In the genomic region with DNA sequence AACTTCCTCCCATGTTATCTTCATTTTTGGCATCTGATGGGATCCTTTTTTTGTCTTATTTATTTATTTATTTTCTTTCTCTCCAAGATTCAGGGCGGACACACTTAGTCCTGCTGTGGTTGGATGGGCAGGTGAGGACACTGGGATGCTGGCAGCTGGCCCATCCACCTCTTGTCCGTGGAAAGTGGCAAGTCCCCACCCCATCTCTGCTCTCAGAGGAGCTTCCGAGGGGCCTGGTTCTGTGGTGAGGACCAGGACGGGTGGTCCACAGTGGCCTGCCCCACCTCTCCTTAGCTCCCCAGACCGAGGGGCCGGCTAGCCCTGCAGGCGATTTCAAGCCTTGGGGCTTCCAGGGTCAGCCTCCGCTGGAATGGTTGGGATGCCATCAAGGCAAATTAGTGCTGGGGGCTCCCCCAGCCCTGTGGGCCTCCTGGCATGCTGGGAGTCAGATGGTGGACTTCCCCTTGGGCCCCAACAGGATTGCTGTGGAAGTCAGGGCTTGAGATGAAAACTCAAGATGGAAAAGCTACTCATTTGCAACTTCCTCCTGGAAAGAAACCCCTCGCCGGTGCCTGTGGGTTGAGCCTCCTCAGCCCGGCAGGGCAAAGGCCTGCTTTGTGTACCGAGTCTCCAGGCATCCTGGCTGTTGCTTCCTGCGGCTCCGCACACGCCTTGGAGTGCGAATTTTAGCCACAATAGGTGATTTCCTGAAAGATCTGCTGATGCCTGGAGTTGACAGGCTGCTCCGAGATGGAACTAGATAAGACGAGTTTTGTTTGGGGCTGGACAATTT, we compare ENCODE assay signal across 3 cellular contexts.
TF ChIP-seq lines count a peak whose summit lies in the region.

No MANE protein-coding gene starts in this region.

TF ChIP-seq in SK-N-SH, 30 proteins besides CTCF, POLR2A, EP300 and RAD21 (continued from another document):
- TF ChIP-seq, protein P1, sequence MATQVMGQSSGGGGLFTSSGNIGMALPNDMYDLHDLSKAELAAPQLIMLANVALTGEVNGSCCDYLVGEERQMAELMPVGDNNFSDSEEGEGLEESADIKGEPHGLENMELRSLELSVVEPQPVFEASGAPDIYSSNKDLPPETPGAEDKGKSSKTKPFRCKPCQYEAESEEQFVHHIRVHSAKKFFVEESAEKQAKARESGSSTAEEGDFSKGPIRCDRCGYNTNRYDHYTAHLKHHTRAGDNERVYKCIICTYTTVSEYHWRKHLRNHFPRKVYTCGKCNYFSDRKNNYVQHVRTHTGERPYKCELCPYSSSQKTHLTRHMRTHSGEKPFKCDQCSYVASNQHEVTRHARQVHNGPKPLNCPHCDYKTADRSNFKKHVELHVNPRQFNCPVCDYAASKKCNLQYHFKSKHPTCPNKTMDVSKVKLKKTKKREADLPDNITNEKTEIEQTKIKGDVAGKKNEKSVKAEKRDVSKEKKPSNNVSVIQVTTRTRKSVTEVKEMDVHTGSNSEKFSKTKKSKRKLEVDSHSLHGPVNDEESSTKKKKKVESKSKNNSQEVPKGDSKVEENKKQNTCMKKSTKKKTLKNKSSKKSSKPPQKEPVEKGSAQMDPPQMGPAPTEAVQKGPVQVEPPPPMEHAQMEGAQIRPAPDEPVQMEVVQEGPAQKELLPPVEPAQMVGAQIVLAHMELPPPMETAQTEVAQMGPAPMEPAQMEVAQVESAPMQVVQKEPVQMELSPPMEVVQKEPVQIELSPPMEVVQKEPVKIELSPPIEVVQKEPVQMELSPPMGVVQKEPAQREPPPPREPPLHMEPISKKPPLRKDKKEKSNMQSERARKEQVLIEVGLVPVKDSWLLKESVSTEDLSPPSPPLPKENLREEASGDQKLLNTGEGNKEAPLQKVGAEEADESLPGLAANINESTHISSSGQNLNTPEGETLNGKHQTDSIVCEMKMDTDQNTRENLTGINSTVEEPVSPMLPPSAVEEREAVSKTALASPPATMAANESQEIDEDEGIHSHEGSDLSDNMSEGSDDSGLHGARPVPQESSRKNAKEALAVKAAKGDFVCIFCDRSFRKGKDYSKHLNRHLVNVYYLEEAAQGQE (IDR thresholded peaks at IDR 0.05; ENCODE audit: low read depth, low read length) = no peak
- TF ChIP-seq MEF2A (IDR thresholded peaks at IDR 0.05; ENCODE audit: borderline replicate concordance, low read depth) (no peak), TCF12 (IDR thresholded peaks at IDR 0.05) (no peak), USF1 (IDR thresholded peaks at IDR 0.05; ENCODE audit: borderline replicate concordance, low read depth) (no peak), RFX5 (IDR thresholded peaks at IDR 0.05; ENCODE audit: low read length) (no peak), MAX (IDR thresholded peaks at IDR 0.05; ENCODE audit: low read depth) (no peak), NRF1 (IDR thresholded peaks at IDR 0.05; ENCODE audit: low read depth, low read length) (no peak), GATA2 (CRISPR knock-in tag; IDR thresholded peaks at IDR 0.05) (no peak), FOXM1 (IDR thresholded peaks at IDR 0.05; ENCODE audit: low read depth) (no peak), SIN3A (IDR thresholded peaks at IDR 0.05; ENCODE audit: borderline replicate concordance, low read depth, low read length) (no peak), SMC3 (IDR thresholded peaks at IDR 0.05; ENCODE audit: low read depth, low read length) (no peak), ELF1 (IDR thresholded peaks at IDR 0.05) (no peak), FOXJ3 (CRISPR knock-in tag; IDR thresholded peaks at IDR 0.05) (no peak)
- TF ChIP-seq, protein P2, sequence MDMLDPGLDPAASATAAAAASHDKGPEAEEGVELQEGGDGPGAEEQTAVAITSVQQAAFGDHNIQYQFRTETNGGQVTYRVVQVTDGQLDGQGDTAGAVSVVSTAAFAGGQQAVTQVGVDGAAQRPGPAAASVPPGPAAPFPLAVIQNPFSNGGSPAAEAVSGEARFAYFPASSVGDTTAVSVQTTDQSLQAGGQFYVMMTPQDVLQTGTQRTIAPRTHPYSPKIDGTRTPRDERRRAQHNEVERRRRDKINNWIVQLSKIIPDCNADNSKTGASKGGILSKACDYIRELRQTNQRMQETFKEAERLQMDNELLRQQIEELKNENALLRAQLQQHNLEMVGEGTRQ (IDR thresholded peaks at IDR 0.05; ENCODE audit: borderline replicate concordance, low read depth, low read length) = no peak
TF ChIP-seq in SK-N-SH: peak in this region for 0.

TF ChIP-seq in SK-N-SH treated with all-trans-retinoic acid at 6 μM for 48 hours, 23 proteins besides CTCF, POLR2A, EP300 and RAD21 (continued from another document):
- TF ChIP-seq CSDC2 (CRISPR knock-in tag; IDR thresholded peaks at IDR 0.05) = no peak
TF ChIP-seq in SK-N-SH treated with all-trans-retinoic acid at 6 μM for 48 hours: peak in this region for 0.

TF ChIP-seq in HEK293T, 16 proteins besides CTCF, POLR2A, EP300 and RAD21:
- no peak for TF ChIP-seq ELF4 (IDR thresholded peaks at IDR 0.05)
